Comparison of ENCODE assay signal across 1 cellular context in the genomic region with DNA sequence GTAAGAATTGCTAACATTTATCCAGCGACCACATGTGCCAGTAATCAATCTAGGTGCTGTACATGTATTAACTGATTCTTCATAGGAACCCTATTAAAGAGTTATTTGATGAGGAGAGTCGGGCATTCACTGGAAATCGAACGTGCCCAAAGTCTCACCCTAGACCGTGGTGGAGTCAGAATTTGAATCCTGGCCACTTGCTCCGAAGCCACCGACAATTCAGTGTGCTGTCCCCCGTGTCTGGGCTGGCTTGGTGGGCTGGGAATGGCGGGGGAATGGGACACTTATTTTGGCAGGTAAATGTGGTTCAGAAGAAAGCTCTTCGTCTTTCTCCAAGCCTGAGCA.
TF ChIP-seq lines count a peak whose summit lies in the region.

No MANE protein-coding gene starts in this region.

TF ChIP-seq in IMR-90, 13 proteins besides CTCF, POLR2A, EP300 and RAD21 (continued from another document):
- TF ChIP-seq, protein P1, sequence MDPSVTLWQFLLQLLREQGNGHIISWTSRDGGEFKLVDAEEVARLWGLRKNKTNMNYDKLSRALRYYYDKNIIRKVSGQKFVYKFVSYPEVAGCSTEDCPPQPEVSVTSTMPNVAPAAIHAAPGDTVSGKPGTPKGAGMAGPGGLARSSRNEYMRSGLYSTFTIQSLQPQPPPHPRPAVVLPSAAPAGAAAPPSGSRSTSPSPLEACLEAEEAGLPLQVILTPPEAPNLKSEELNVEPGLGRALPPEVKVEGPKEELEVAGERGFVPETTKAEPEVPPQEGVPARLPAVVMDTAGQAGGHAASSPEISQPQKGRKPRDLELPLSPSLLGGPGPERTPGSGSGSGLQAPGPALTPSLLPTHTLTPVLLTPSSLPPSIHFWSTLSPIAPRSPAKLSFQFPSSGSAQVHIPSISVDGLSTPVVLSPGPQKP (IDR thresholded peaks at IDR 0.05; ENCODE audit: borderline replicate concordance, low read depth, low read length), result no peak
- TF ChIP-seq CEBPB (IDR thresholded peaks at IDR 0.05; ENCODE audit: low read depth, low read length) (no peak), MAZ (IDR thresholded peaks at IDR 0.05; ENCODE audit: borderline replicate concordance, low read depth, low read length) (no peak), NFE2L2 (IDR thresholded peaks at IDR 0.05; ENCODE audit: low read depth, low read length) (no peak)
